8 cellular contexts compared by ENCODE assay signal in genomic region chr11:123741159-123741951, GRCh38. TPM values are rescaled to one million over a fixed set of nuclear protein-coding genes. Genes with fewer than 3 reads are reported as not detected.
DNase-seq lines count a peak whose midpoint lies in the region; ATAC-seq, FAIRE-seq and TF ChIP-seq lines count a peak whose summit lies in the region.

ZNF202 (minus strand) TSS chr11:123741660; CDS start chr11:123730888, 10,772 bp downstream.

- intact Hi-C loops in transverse colon (cut with DNase I; ENCODE audit: low total_unique reads) = no loop called here

- H3K36me3 Mint-ChIP-seq in activated naive CD8-positive, alpha-beta T cell treated with anti-CD3 and anti-CD28 coated beads, Interleukin-2, amount 50 U/mL, for 24 hours (ENCODE audit: low read depth) = peaks cover 26% of the 10 kb centered on the region

- H3K36me3 ChIP-seq in cardiac muscle cell (no peaks in the 10 kb centered on the region), trophoblast cell (ENCODE audit: control insufficient read depth in 1 of 2, insufficient read depth in 2 of 2, low read length in 2 of 2) (peaks cover 5 to 10% of the 10 kb centered on the region in 2 experiments), transverse colon (no peaks in the 10 kb centered on the region)

- peak within 1 kb of the TSS; percentile 29 for H4K91ac ChIP-seq in trophoblast cell (ENCODE audit: low read depth, low read length)

- no peaks in the 10 kb centered on the region for H3K9me3 Mint-ChIP-seq in activated naive CD8-positive, alpha-beta T cell treated with anti-CD3 and anti-CD28 coated beads, Interleukin-2, amount 50 U/mL, for 24 hours

- peak within 1 kb of the TSS; percentile 88 for H2AFZ ChIP-seq in trophoblast cell (ENCODE audit: insufficient read depth, low read length, poor library complexity)

- TF ChIP-seq EP300 in transverse colon (IDR thresholded peaks at IDR 0.05; ENCODE audit: low read depth) = no peak

- H3K27me3 Mint-ChIP-seq in activated naive CD8-positive, alpha-beta T cell treated with anti-CD3 and anti-CD28 coated beads, Interleukin-2, amount 50 U/mL, for 24 hours = peaks cover 4% of the 10 kb centered on the region

- H3K9ac ChIP-seq in trophoblast cell (ENCODE audit: low read length) = peak within 1 kb of the TSS; percentile 82

- no peak within 1 kb of the TSS for H3K23ac ChIP-seq in trophoblast cell (ENCODE audit: low read length)

- H3K18ac ChIP-seq in trophoblast cell (ENCODE audit: low read length) = peak within 1 kb of the TSS; percentile 93

- peaks cover 9% of the 10 kb centered on the region for H3K79me2 ChIP-seq in trophoblast cell (ENCODE audit: control insufficient read depth, insufficient read depth, low read length, poor library complexity)

- H3K4me3 ChIP-seq in cardiac muscle cell (peak within 1 kb of the TSS; percentile 99), trophoblast cell (ENCODE audit: low read depth, low read length) (peak within 1 kb of the TSS; percentile 89), transverse colon (peak within 1 kb of the TSS; percentile 74 to 96 (median 89))

- no peak within 1 kb of the TSS for H2BK12ac ChIP-seq in trophoblast cell (ENCODE audit: low read length)

- H2BK120ac ChIP-seq in trophoblast cell (ENCODE audit: insufficient read depth, low read length, poor library complexity) = peak within 1 kb of the TSS; percentile 84

- ATAC-seq in HG02840 (IDR thresholded peaks at IDR 0.05; ENCODE audit: low FRiP score, unreplicated experiment) = peak; percentile 99
- ATAC-seq in activated naive CD8-positive, alpha-beta T cell treated with anti-CD3 and anti-CD28 coated beads, Interleukin-2, amount 50 U/mL, for 24 hours = peak; percentile 98

- H3K14ac ChIP-seq in trophoblast cell (ENCODE audit: low read length) = peak within 1 kb of the TSS; percentile 90

- peak within 1 kb of the TSS; percentile 86 for H4K12ac ChIP-seq in trophoblast cell (ENCODE audit: low read depth, low read length)

- peak; percentile 70 for TF ChIP-seq POLR2A in GM12892 (IDR thresholded peaks at IDR 0.05; ENCODE audit: low read depth, low read length)
- peak; percentile 64 for TF ChIP-seq POLR2A in transverse colon (IDR thresholded peaks at IDR 0.05)

- DNase-seq in GM12892 (ENCODE audit: insufficient read length) = peak; percentile 63
- peak; percentile 88 for DNase-seq in NCI-H1436 (lab: John Stamatoyannopoulos, UW)
- peak; percentile 86 for DNase-seq in SW480 (ENCODE audit: low spot score)
- peak; percentile 90 for DNase-seq in activated naive CD8-positive, alpha-beta T cell treated with anti-CD3 and anti-CD28 coated beads, Interleukin-2, amount 50 U/mL, for 24 hours
- DNase-seq in cardiac muscle cell (ENCODE audit: low read depth in 1 of 2, low spot score in 1 of 2) = peak; percentile 93 to 95
- peak; percentile 83 to 90 for DNase-seq in trophoblast cell
- DNase-seq in transverse colon = peak; percentile 93

- in situ Hi-C loops in transverse colon (cut with MboI; ENCODE audit: low pct_ligation_motif_present in 1 of 4, low pct_unique_long_range_greater_than_20kb in 1 of 4, low sequenced_read_pairs in 3 of 4) = no loop called here

- H3K4me1 Mint-ChIP-seq in activated naive CD8-positive, alpha-beta T cell treated with anti-CD3 and anti-CD28 coated beads, Interleukin-2, amount 50 U/mL, for 24 hours = peaks cover 31% of the 10 kb centered on the region

- H3K27me3 ChIP-seq in cardiac muscle cell = no peaks in the 10 kb centered on the region
- H3K27me3 ChIP-seq in trophoblast cell (ENCODE audit: insufficient read depth, low read length) = no peaks in the 10 kb centered on the region
- no peaks in the 10 kb centered on the region for H3K27me3 ChIP-seq in transverse colon

- WGBS in trophoblast cell (ENCODE audit: extremely low coverage, insufficient coverage, insufficient read length) = no CpG with 5 or more reads among the region's 65 CpGs
- WGBS in transverse colon (ENCODE audit: low coverage in 1 of 2), 2 donors = 0 to 1% methylated on average over 9 to 38 of the region's 65 CpGs

- peak within 1 kb of the TSS; percentile 94 for H3K27ac ChIP-seq in cardiac muscle cell
- peak within 1 kb of the TSS; percentile 52 for H3K27ac ChIP-seq in trophoblast cell (ENCODE audit: low read depth, low read length)
- H3K27ac ChIP-seq in transverse colon = peak within 1 kb of the TSS; percentile 81 to 86 (median 84)

- H3K79me1 ChIP-seq in trophoblast cell (ENCODE audit: low read length) = peaks cover 6% of the 10 kb centered on the region

- peak within 1 kb of the TSS; percentile 26 for H3K4ac ChIP-seq in trophoblast cell (ENCODE audit: low read depth, low read length)

- H3K27ac Mint-ChIP-seq in activated naive CD8-positive, alpha-beta T cell treated with anti-CD3 and anti-CD28 coated beads, Interleukin-2, amount 50 U/mL, for 24 hours = peak within 1 kb of the TSS; percentile 86

- peak within 1 kb of the TSS; percentile 86 for H3K4me2 ChIP-seq in trophoblast cell (ENCODE audit: low read length)

- peak within 1 kb of the TSS; percentile 96 for H4K8ac ChIP-seq in trophoblast cell (ENCODE audit: low read depth, low read length)

- FAIRE-seq in GM12892 (lab: Jason Lieb, UNC) = peak; percentile 99

- peak within 1 kb of the TSS; percentile 88 for H3K4me3 Mint-ChIP-seq in activated naive CD8-positive, alpha-beta T cell treated with anti-CD3 and anti-CD28 coated beads, Interleukin-2, amount 50 U/mL, for 24 hours

- TF ChIP-seq CTCF in cardiac muscle cell (IDR thresholded peaks at IDR 0.05; ENCODE audit: low read depth, low read length) (no peak), transverse colon (IDR thresholded peaks at IDR 0.05) (peak; percentile 14 to 51 (median 30))

- H2AK5ac ChIP-seq in trophoblast cell (ENCODE audit: low read length) = no peak within 1 kb of the TSS

- H3K9me3 ChIP-seq in cardiac muscle cell (ENCODE audit: low read depth) (no peaks in the 10 kb centered on the region), trophoblast cell (ENCODE audit: insufficient read depth, low read depth, low read length) (no peaks in the 10 kb centered on the region), transverse colon (no peaks in the 10 kb centered on the region)

- H3K4me1 ChIP-seq in cardiac muscle cell (ENCODE audit: low read depth) (peaks cover 12% of the 10 kb centered on the region), trophoblast cell (ENCODE audit: control insufficient read depth in 1 of 2, insufficient read depth in 2 of 2, low read length in 2 of 2) (peaks cover 5 to 10% of the 10 kb centered on the region in 2 experiments), transverse colon (peaks cover 11 to 26% (median 17%) of the 10 kb centered on the region in 4 donors)

- H2BK5ac ChIP-seq in trophoblast cell (ENCODE audit: low read depth, low read length, poor library complexity) = peak within 1 kb of the TSS; percentile 80

RNA-seq across cellular contexts. Expression of gene ZNF202, which starts in this region (rescaled TPM):
- 9.3 TPM for polyA plus RNA-seq in GM12892 (2012; ENCODE audit: missing spikeins)
- total RNA-seq in cardiac muscle cell = 11.8 and 12.0 TPM in 2 replicates
- 4.8 and 8.3 TPM in 2 replicates for polyA plus RNA-seq in cardiac muscle cell
- polyA plus RNA-seq in trophoblast cell (2013) = 5.2 TPM in 2 replicates
- 1 to 10 TPM; 4.4 to 7.8 (median 6.2) TPM for total RNA-seq in transverse colon

Comparison
In these comparisons a context has a peak if more than half of its experiments do, and no peak if none do; other contexts are left out.
1. Peak in every context shown above with its lines: DNase-seq, ATAC-seq, H3K4me3 ChIP-seq and H3K27ac ChIP-seq.